27 cellular contexts compared by ENCODE assay signal in genomic region chr7:158074896-158075632, GRCh38.
DNase-seq lines count a peak whose midpoint lies in the region; ATAC-seq, FAIRE-seq and TF ChIP-seq lines count a peak whose summit lies in the region.
"Had no signal": no experiment of that assay in that cellular context is flagged by ENCODE, and none has a peak within 500 bp of the region (broad histone marks: within the 10 kb centered on the region; RNA-seq: fewer than 3 reads in every experiment).

No MANE protein-coding gene starts in this region.

- no peaks in the 10 kb centered on the region; the same call in 1 of the 2 replicates for H4K20me1 ChIP-seq in K562 (replicated peaks; ENCODE audit: control insufficient read depth, insufficient read depth, low read length)

- H2AFZ ChIP-seq in K562 (ENCODE audit: low read depth, low read length): no peak overlapping the region

- intact Hi-C loops in K562 (cut with micrococcal nuclease) (no loop called here), sigmoid colon (cut with DNase I) (no loop called here), MCF 10A (cut with micrococcal nuclease) (no loop called here), dorsolateral prefrontal cortex (cut with DNase I) (no loop called here)

- BruUV-seq in K562 (replicated peaks; lab: Mats Ljungman, UMichigan) (no TSS peak), MCF 10A (replicated peaks; lab: Mats Ljungman, UMichigan) (no TSS peak)

- no peaks in the 10 kb centered on the region for H3K36me3 ChIP-seq in K562 (ENCODE audit: control insufficient read depth, insufficient read depth, low read length)
- H3K36me3 ChIP-seq in sigmoid colon: no peaks in the 10 kb centered on the region
- H3K36me3 ChIP-seq: brain microvascular endothelial cell, heart left ventricle, SJSA1, transverse colon had no signal

- H3K9ac ChIP-seq in K562 (ENCODE audit: insufficient read depth in 1 of 2, low read depth in 2 of 2, low read length in 2 of 2): no peak overlapping the region

- H3K27ac ChIP-seq in K562 (ENCODE audit: extremely low read depth, low read depth, low read length) (no peak overlapping the region), sigmoid colon (no peak overlapping the region), dorsolateral prefrontal cortex (peak overlapping the region in 8 of 59 donors; percentile 16 to 56 (median 35))
- H3K27ac ChIP-seq: brain microvascular endothelial cell, heart left ventricle, SJSA1, transverse colon had no signal

- H3K4me3 Mint-ChIP-seq in MCF 10A (ENCODE audit: unreplicated experiment): no peak overlapping the region
- no peak overlapping the region for H3K4me3 Mint-ChIP-seq in T-helper 2 cell treated with Interferon-gamma antibody and Interleukin-4, amounts not matched to agents 5 μg/mL and 100 μg/mL, for 36 hours
- H3K4me3 Mint-ChIP-seq: CD8-positive, alpha-beta memory T cell; natural killer cell treated with Interleukin-12 subunit alpha and Interleukin-12 subunit beta and Interleukin-15 and Interleukin-18, amount 100 ng/mL, for 72 hours; stimulated activated naive CD8-positive, alpha-beta T cell treated with anti-CD3 and anti-CD28 coated beads, Interleukin-15, Interleukin-2, amounts not matched to agents 100 ng/mL and 50 ng/mL, for 24 hours; WTC11 had no signal

- H3K4me1 ChIP-seq in K562 (replicated peaks in 1 of 2; ENCODE audit: control insufficient read depth in 2 of 2, insufficient read depth in 2 of 2, low read length in 2 of 2): no peaks in the 10 kb centered on the region; a peak in 1 of 5 replicates
- H3K4me1 ChIP-seq in sigmoid colon: no peaks in the 10 kb centered on the region
- H3K4me1 ChIP-seq: heart left ventricle, SJSA1 had no signal

- H3K27me3 Mint-ChIP-seq in MCF 10A (ENCODE audit: insufficient read depth, unreplicated experiment): no peaks in the 10 kb centered on the region
- H3K27me3 Mint-ChIP-seq in T-helper 2 cell treated with Interferon-gamma antibody and Interleukin-4, amounts not matched to agents 5 μg/mL and 100 μg/mL, for 36 hours (ENCODE audit: low read depth): no peaks in the 10 kb centered on the region
- H3K27me3 Mint-ChIP-seq: CD8-positive, alpha-beta memory T cell; natural killer cell treated with Interleukin-12 subunit alpha and Interleukin-12 subunit beta and Interleukin-15 and Interleukin-18, amount 100 ng/mL, for 72 hours; progenitor cell of endocrine pancreas; stimulated activated naive CD8-positive, alpha-beta T cell treated with anti-CD3 and anti-CD28 coated beads, Interleukin-15, Interleukin-2, amounts not matched to agents 100 ng/mL and 50 ng/mL, for 24 hours had no signal

- TF ChIP-seq EP300 in K562 (IDR thresholded peaks at IDR 0.05; ENCODE audit: low read length): no peak
- no peak for TF ChIP-seq EP300 in sigmoid colon (IDR thresholded peaks at IDR 0.05)

- H3K4me3 ChIP-seq in K562: no peak overlapping the region
- no peak overlapping the region for H3K4me3 ChIP-seq in sigmoid colon
- H3K4me3 ChIP-seq in dorsolateral prefrontal cortex: peak overlapping the region in 3 of 59 donors; percentile 0 to 20 (median 5)
- H3K4me3 ChIP-seq: heart left ventricle, SJSA1, smooth muscle cell, transverse colon had no signal

- no peak for FAIRE-seq in K562 (lab: Jason Lieb, UNC)

- H3K27ac Mint-ChIP-seq in MCF 10A (ENCODE audit: low read depth, unreplicated experiment): no peak overlapping the region
- no peak overlapping the region for H3K27ac Mint-ChIP-seq in T-helper 2 cell treated with Interferon-gamma antibody and Interleukin-4, amounts not matched to agents 5 μg/mL and 100 μg/mL, for 36 hours
- H3K27ac Mint-ChIP-seq: CD8-positive, alpha-beta memory T cell; natural killer cell treated with Interleukin-12 subunit alpha and Interleukin-12 subunit beta and Interleukin-15 and Interleukin-18, amount 100 ng/mL, for 72 hours; progenitor cell of endocrine pancreas; stimulated activated naive CD8-positive, alpha-beta T cell treated with anti-CD3 and anti-CD28 coated beads, Interleukin-15, Interleukin-2, amounts not matched to agents 100 ng/mL and 50 ng/mL, for 24 hours; WTC11 had no signal

- CTCF ChIA-PET in K562 (lab: Yijun Ruan, JAX; ENCODE audit: low intra/inter-chr PET ratio): no interaction called here
- CTCF ChIA-PET in MCF 10A (lab: Yijun Ruan, JAX): no interaction called here

- no peaks in the 10 kb centered on the region for H3K9me1 ChIP-seq in K562 (ENCODE audit: control insufficient read depth, insufficient read depth, low read length)

- H3K4me2 ChIP-seq in K562 (ENCODE audit: insufficient read depth, low read length): no peak overlapping the region
- H3K4me2 ChIP-seq: smooth muscle cell had no signal

- peak; percentile 66 for ATAC-seq in K562
- ATAC-seq: heart left ventricle, left lobe of liver, WTC11 had no signal

- H3K27me3 ChIP-seq in K562 (ENCODE audit: control insufficient read depth in 2 of 2, insufficient read depth in 2 of 2, low read length in 2 of 2) (peaks cover 32 to 67% of the 10 kb centered on the region in 2 experiments), sigmoid colon (peaks cover 0 to 25% (median 0%) of the 10 kb centered on the region in 3 donors), dorsolateral prefrontal cortex (no peaks in the 10 kb centered on the region)
- H3K27me3 ChIP-seq: brain microvascular endothelial cell, SJSA1, transverse colon had no signal

- H3K9me3 ChIP-seq in K562 (replicated peaks; ENCODE audit: control insufficient read depth, insufficient read depth, low read depth, low read length) (no peaks in the 10 kb centered on the region), sigmoid colon (no peaks in the 10 kb centered on the region)
- H3K9me3 ChIP-seq: heart left ventricle, transverse colon had no signal

- no peaks in the 10 kb centered on the region for H3K36me3 Mint-ChIP-seq in MCF 10A (ENCODE audit: insufficient read depth, unreplicated experiment)
- H3K36me3 Mint-ChIP-seq in T-helper 2 cell treated with Interferon-gamma antibody and Interleukin-4, amounts not matched to agents 5 μg/mL and 100 μg/mL, for 36 hours (ENCODE audit: low read depth): no peaks in the 10 kb centered on the region
- H3K36me3 Mint-ChIP-seq: CD8-positive, alpha-beta memory T cell; natural killer cell treated with Interleukin-12 subunit alpha and Interleukin-12 subunit beta and Interleukin-15 and Interleukin-18, amount 100 ng/mL, for 72 hours had no signal

- H3K79me2 ChIP-seq in K562 (ENCODE audit: control insufficient read depth, insufficient read depth, low read length): no peaks in the 10 kb centered on the region

- no peak for TF ChIP-seq POLR2A in K562 (conservative IDR thresholded peaks at IDR 0.05)
- TF ChIP-seq POLR2A in sigmoid colon (IDR thresholded peaks at IDR 0.05): no peak

- TF ChIP-seq RAD21 in K562 (CRISPR knock-in tag; conservative IDR thresholded peaks at IDR 0.05 in 1 of 2, IDR thresholded peaks at IDR 0.05 in 1 of 2): no peak

- POLR2A ChIA-PET in K562 (lab: Yijun Ruan, JAX): interaction anchor here (0.7 kb wide), 1 partner anchor 96 kb away, joined by 3 read pairs; no protein-coding TSS in a partner anchor
- POLR2A ChIA-PET in MCF 10A (lab: Yijun Ruan, JAX): no interaction called here

- no peaks in the 10 kb centered on the region for H3K4me1 Mint-ChIP-seq in MCF 10A (ENCODE audit: insufficient read depth, unreplicated experiment)
- no peaks in the 10 kb centered on the region for H3K4me1 Mint-ChIP-seq in T-helper 2 cell treated with Interferon-gamma antibody and Interleukin-4, amounts not matched to agents 5 μg/mL and 100 μg/mL, for 36 hours (ENCODE audit: low read depth)
- H3K4me1 Mint-ChIP-seq: CD8-positive, alpha-beta memory T cell; WTC11 had no signal

- TF ChIP-seq CTCF in K562 (IDR thresholded peaks at IDR 0.05 in 2 of 3, conservative IDR thresholded peaks at IDR 0.05 in 1 of 3; ENCODE audit: insufficient read depth in 2 of 3, low read depth in 1 of 3, low read length in 3 of 3) (peak in 1 of 3 experiments; percentile 8; a peak in 1 of 6 replicates), sigmoid colon (IDR thresholded peaks at IDR 0.05) (no peak), MCF 10A (IDR thresholded peaks at IDR 0.05; ENCODE audit: unreplicated experiment) (no peak), dorsolateral prefrontal cortex (IDR thresholded peaks at IDR 0.05 in 54 of 56, conservative IDR thresholded peaks at IDR 0.05 in 2 of 56; ENCODE audit: low read depth in 1 of 56, partially characterized antibody in 56 of 56) (no peak)

- DNase-seq in NCI-H1105 treated with DMSO at 0.1 percent for 48 hours (lab: John Stamatoyannopoulos, UW) (peak; percentile 85), NCI-H2196 treated with DMSO at 0.1 percent for 48 hours (lab: John Stamatoyannopoulos, UW; ENCODE audit: unreplicated experiment) (peak; percentile 27), K562 (ENCODE audit: extremely low read depth in 1 of 4, low spot score in 3 of 4) (peak in 1 of 4 experiments; percentile 12), sigmoid colon (peak; percentile 57), MCF 10A (ENCODE audit: unreplicated experiment) (no peak), dorsolateral prefrontal cortex (no peak)
- DNase-seq in T-helper 2 cell treated with Interferon-gamma antibody and Interleukin-4, amounts not matched to agents 5 μg/mL and 100 μg/mL, for 36 hours (ENCODE audit: low spot score): no peak
- DNase-seq: activated CD4-positive, alpha-beta T cell treated with anti-CD3 and anti-CD28 coated beads, Interleukin-2, amount 50 U/mL, for 48 hours; activated gamma-delta T cell; brain microvascular endothelial cell; CD8-positive, alpha-beta memory T cell; cortex of kidney; EL; HCEC 1CT; heart left ventricle; midbrain; NCI-H1694; stimulated activated CD4-positive, alpha-beta T cell treated with anti-CD3 and anti-CD28 coated beads, Interleukin-4, amount 100 ng/mL, for 24 hours; T-helper 2 cell; transverse colon had no signal

- in situ Hi-C loops in K562 (cut with MboI): no loop called here

- WGBS in K562 (ENCODE audit: insufficient coverage, low coverage, missing lambda C conversion rate): 3% methylated on average over 29 of the region's 29 CpGs
- 70 to 88% methylated on average over 29 of the region's 29 CpGs for WGBS in sigmoid colon, 2 donors

- H3K9me3 Mint-ChIP-seq in MCF 10A (ENCODE audit: unreplicated experiment): peaks cover 14% of the 10 kb centered on the region
- peaks cover 2% of the 10 kb centered on the region for H3K9me3 Mint-ChIP-seq in T-helper 2 cell treated with Interferon-gamma antibody and Interleukin-4, amounts not matched to agents 5 μg/mL and 100 μg/mL, for 36 hours
- H3K9me3 Mint-ChIP-seq: natural killer cell treated with Interleukin-12 subunit alpha and Interleukin-12 subunit beta and Interleukin-15 and Interleukin-18, amount 100 ng/mL, for 72 hours; stimulated activated naive CD8-positive, alpha-beta T cell treated with anti-CD3 and anti-CD28 coated beads, Interleukin-15, Interleukin-2, amounts not matched to agents 100 ng/mL and 50 ng/mL, for 24 hours had no signal

TF ChIP-seq in K562, 482 proteins besides CTCF, POLR2A, EP300 and RAD21:
- TF ChIP-seq USF2 (CRISPR knock-in tag; IDR thresholded peaks at IDR 0.05) (peak; percentile 25; the same call in 1 of the 2 replicates), TEAD2 (tag; IDR thresholded peaks at IDR 0.05) (no peak)

Comparison
In these comparisons a context has a peak if more than half of its experiments do, and no peak if none do; other contexts are left out.
1. DNase-seq: peak in NCI-H1105 treated with DMSO at 0.1 percent for 48 hours (single experiment), NCI-H2196 treated with DMSO at 0.1 percent for 48 hours (single experiment) and sigmoid colon (single experiment); none in MCF 10A (single experiment), dorsolateral prefrontal cortex (0 of 10) and T-helper 2 cell treated with Interferon-gamma antibody and Interleukin-4, amounts not matched to agents 5 μg/mL and 100 μg/mL, for 36 hours (single experiment).